Comparison of ENCODE assay signal across 9 cellular contexts in genomic region chrX:48020472-48020871, GRCh38. TPM values are rescaled to one million over a fixed set of nuclear protein-coding genes. Genes with fewer than 3 reads are reported as not detected.
DNase-seq lines count a peak whose midpoint lies in the region; ATAC-seq, FAIRE-seq and TF ChIP-seq lines count a peak whose summit lies in the region.
"Not testable (repeated sequence)": the region's sequence is repeated elsewhere in the genome, so short reads cannot be mapped to it uniquely, and the experiment has no call there.
"Had no signal": no experiment of that assay in that cellular context is flagged by ENCODE, and none has a peak within 500 bp of the region (broad histone marks: within the 10 kb centered on the region; RNA-seq: fewer than 3 reads in every experiment).

No MANE protein-coding gene starts in this region.

- not testable (repeated sequence) for H3K9ac ChIP-seq in DND-41 (ENCODE audit: low read depth, low read length); adipocyte (ENCODE audit: low read length)
- peak overlapping the region; percentile 87 for H3K9ac ChIP-seq in OCI-LY3 (ENCODE audit: low read length)

- H3K9me3 Mint-ChIP-seq in activated CD4-positive, alpha-beta memory T cell treated with anti-CD3 and anti-CD28 coated beads for 36 hours; memory B cell: not testable (repeated sequence)

- not testable (repeated sequence) for H3K36me3 ChIP-seq in DND-41 (ENCODE audit: insufficient read depth, low read length); OCI-LY3 (replicated peaks; ENCODE audit: low read depth, low read length); adipocyte (ENCODE audit: control insufficient read depth, insufficient read depth, low read length, severe bottlenecking); small intestine (ENCODE audit: control insufficient read depth in 2 of 2, insufficient read depth in 2 of 2, low read length in 2 of 2); tibial artery

- DNase-seq in DND-41; adipocyte (ENCODE audit: low read depth); epithelial cell of proximal tubule (ENCODE audit: low read depth); memory B cell (ENCODE audit: low spot score in 2 of 2); tibial artery: not testable (repeated sequence)
- peak; percentile 53 for DNase-seq in activated CD4-positive, alpha-beta memory T cell treated with anti-CD3 and anti-CD28 coated beads for 36 hours
- peak; percentile 29 for DNase-seq in small intestine

- H3K36me3 Mint-ChIP-seq in activated CD4-positive, alpha-beta memory T cell treated with anti-CD3 and anti-CD28 coated beads for 36 hours; memory B cell: not testable (repeated sequence)

- not testable (repeated sequence) for H3K27me3 Mint-ChIP-seq in activated CD4-positive, alpha-beta memory T cell treated with anti-CD3 and anti-CD28 coated beads for 36 hours; memory B cell

- H3K4me3 ChIP-seq in DND-41 (ENCODE audit: low read depth in 1 of 2, low read length in 2 of 2) (peak overlapping the region in 1 of 2 experiments; percentile 58; a peak in 1 of 4 replicates), OCI-LY3 (ENCODE audit: low read length) (peak overlapping the region; percentile 88), adipocyte (ENCODE audit: low read length) (peak overlapping the region; percentile 86), epithelial cell of proximal tubule (ENCODE audit: low read depth, low read length) (peak overlapping the region; percentile 54), tibial artery (peak overlapping the region; percentile 54 to 57)
- not testable (repeated sequence) for H3K4me3 ChIP-seq in small intestine (ENCODE audit: low read depth in 1 of 2, low read length in 2 of 2)

- not testable (repeated sequence) for H3K79me2 ChIP-seq in DND-41 (ENCODE audit: insufficient read depth, low read length); OCI-LY3 (ENCODE audit: low read length)

- H3K4me1 Mint-ChIP-seq in activated CD4-positive, alpha-beta memory T cell treated with anti-CD3 and anti-CD28 coated beads for 36 hours (ENCODE audit: low read depth); memory B cell: not testable (repeated sequence)

- H2AFZ ChIP-seq in DND-41 (ENCODE audit: low read depth, low read length): not testable (repeated sequence)
- peak overlapping the region; percentile 94 for H2AFZ ChIP-seq in OCI-LY3 (ENCODE audit: low read depth, low read length)

- H3K4me3 Mint-ChIP-seq in activated CD4-positive, alpha-beta memory T cell treated with anti-CD3 and anti-CD28 coated beads for 36 hours: peak overlapping the region; percentile 88
- peak overlapping the region; percentile 99 for H3K4me3 Mint-ChIP-seq in memory B cell

- peak overlapping the region; percentile 57 for H3K4me2 ChIP-seq in DND-41 (ENCODE audit: insufficient read depth, low read length)
- peak overlapping the region; percentile 76 for H3K4me2 ChIP-seq in OCI-LY3 (ENCODE audit: low read length)

- FAIRE-seq in small intestine (lab: Jason Lieb, UNC): peak; percentile 65

- H3K4me1 ChIP-seq in DND-41 (ENCODE audit: insufficient read depth, low read length): peaks cover 15% of the 10 kb centered on the region
- H3K4me1 ChIP-seq in OCI-LY3 (ENCODE audit: low read length); small intestine (ENCODE audit: control insufficient read depth in 2 of 2, insufficient read depth in 1 of 2, low read depth in 1 of 2, low read length in 1 of 2); tibial artery: not testable (repeated sequence)
- peaks cover 14% of the 10 kb centered on the region for H3K4me1 ChIP-seq in adipocyte (ENCODE audit: control insufficient read depth, insufficient read depth, low read length)

- H3K9me3 ChIP-seq in DND-41 (ENCODE audit: insufficient read depth, low read length, severe bottlenecking); OCI-LY3 (ENCODE audit: insufficient read depth, low read length); adipocyte (ENCODE audit: control insufficient read depth, low read length); small intestine (ENCODE audit: control insufficient read depth, low read depth); tibial artery: not testable (repeated sequence)

- POLR2A ChIA-PET in activated CD4-positive, alpha-beta memory T cell treated with anti-CD3 and anti-CD28 coated beads for 36 hours (lab: Charles Lee): interaction anchor here (1.3 kb wide), 1 partner anchor 184 kb away, joined by 3 read pairs; the partner anchor contains the start of gene ZNF81

- CTCF ChIA-PET in activated CD4-positive, alpha-beta memory T cell treated with anti-CD3 and anti-CD28 coated beads for 36 hours (lab: Charles Lee): not testable (repeated sequence)

- peak overlapping the region; percentile 45 for H3K27ac Mint-ChIP-seq in activated CD4-positive, alpha-beta memory T cell treated with anti-CD3 and anti-CD28 coated beads for 36 hours
- peak overlapping the region; percentile 98 for H3K27ac Mint-ChIP-seq in memory B cell

- not testable (repeated sequence) for H4K20me1 ChIP-seq in DND-41 (ENCODE audit: insufficient read depth, low read length); OCI-LY3 (ENCODE audit: insufficient read depth, low read length)

- not testable (repeated sequence) for H3K27me3 ChIP-seq in DND-41 (ENCODE audit: insufficient read depth, low read length, poor library complexity); OCI-LY3 (ENCODE audit: low read depth, low read length); adipocyte (replicated peaks; ENCODE audit: control insufficient read depth, insufficient read depth, low read length); small intestine (ENCODE audit: control insufficient read depth in 2 of 2, insufficient read depth in 2 of 2, low read length in 2 of 2); tibial artery

- not testable (repeated sequence) for ATAC-seq in DND-41 (ENCODE audit: insufficient read depth, low read depth); memory B cell (ENCODE audit: low read depth)

- intact Hi-C loops in activated CD4-positive, alpha-beta memory T cell treated with anti-CD3 and anti-CD28 coated beads for 36 hours (cut with micrococcal nuclease): loop anchor here (2.0 to 5.0 kb wide), 3 partner anchors 362 to 538 kb away; partner anchors contain the start of genes ARAF, UXT and ZNF41
- intact Hi-C loops in tibial artery (cut with DNase I; ENCODE audit: low total_unique reads): loop anchor here (10.0 kb wide), 1 partner anchor 186 kb away; the partner anchor contains the start of gene ZNF81

- WGBS in small intestine, 3 donors: 38 to 65% (median 42%) methylated on average over 9 to 11 of the region's 11 CpGs

- not testable (repeated sequence) for TF ChIP-seq CTCF in DND-41 (IDR thresholded peaks at IDR 0.05; ENCODE audit: borderline replicate concordance, extremely low read depth, low read length, poor library complexity, severe bottlenecking); OCI-LY3 (IDR thresholded peaks at IDR 0.05; ENCODE audit: low read depth, low read length); epithelial cell of proximal tubule (conservative IDR thresholded peaks at IDR 0.05; ENCODE audit: low read depth, low read length); tibial artery (IDR thresholded peaks at IDR 0.05)

- not testable (repeated sequence) for H3K27ac ChIP-seq in DND-41 (ENCODE audit: low read length); small intestine (ENCODE audit: low read depth in 1 of 2, low read length in 1 of 2)
- H3K27ac ChIP-seq in OCI-LY3 (ENCODE audit: low read length) (peak overlapping the region; percentile 66), tibial artery (peak overlapping the region in 1 of 2 donors; percentile 83)

RNA-seq across cellular contexts. Expression of gene SPACA5, which starts 13.7 kb away (rescaled TPM):
- total RNA-seq in activated CD4-positive, alpha-beta memory T cell treated with anti-CD3 and anti-CD28 coated beads for 36 hours: not detected
- total RNA-seq in epithelial cell of proximal tubule: 0.51 TPM in 1 of 2 replicates, not detected in the other
- polyA plus RNA-seq in small intestine: not detected
- total RNA-seq: H7 had no signal

RNA-seq across cellular contexts. Expression of gene ZNF182, which starts 16.7 kb away (rescaled TPM):
- total RNA-seq in activated CD4-positive, alpha-beta memory T cell treated with anti-CD3 and anti-CD28 coated beads for 36 hours: 1 to 10 TPM; 6.5 to 7.1 TPM
- 2.4 TPM in 2 replicates for total RNA-seq in epithelial cell of proximal tubule
- polyA plus RNA-seq in small intestine: 1 to 10 TPM; 1.9 to 2.4 (median 2.0) TPM

RNA-seq across cellular contexts. Expression of gene ZNF630, which starts 51.0 kb away (rescaled TPM):
- 1 to 10 TPM; 1.5 to 2.4 TPM for total RNA-seq in activated CD4-positive, alpha-beta memory T cell treated with anti-CD3 and anti-CD28 coated beads for 36 hours
- total RNA-seq in epithelial cell of proximal tubule: 1.5 and 3.1 TPM in 2 replicates
- 1 to 10 TPM in 2 of 3 donors, under 1 TPM in 1; 0.54 to 2.5 (median 1.7) TPM for polyA plus RNA-seq in small intestine
